In the genomic region with DNA sequence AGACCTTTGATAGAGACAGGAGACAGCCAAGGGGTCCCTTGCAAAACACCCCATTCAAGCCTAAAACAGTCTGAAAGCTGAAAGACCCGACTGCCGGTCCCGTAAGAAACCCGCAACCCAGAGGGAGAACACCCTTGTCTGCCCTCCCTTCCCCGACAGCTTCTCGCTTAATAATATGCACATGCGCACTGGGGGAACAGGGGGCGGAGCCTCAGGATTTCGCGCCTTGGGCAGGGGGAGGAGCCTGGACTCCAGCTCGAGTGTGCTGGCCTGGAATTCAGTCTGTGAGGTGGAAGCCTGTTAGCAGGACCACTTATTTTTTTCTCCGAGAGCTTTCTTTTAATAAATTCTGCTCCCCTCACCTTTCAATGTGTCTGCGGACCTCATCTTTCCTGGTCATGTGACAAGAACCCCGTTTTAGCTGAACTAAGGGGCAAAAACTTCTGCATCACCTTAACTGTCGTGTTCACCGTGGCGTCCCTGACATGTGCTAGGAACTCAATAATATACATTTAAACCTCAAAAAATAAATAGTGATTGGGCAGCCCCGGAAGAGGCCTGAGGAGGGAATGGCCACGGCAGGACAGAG, we compare ENCODE assay signal across 9 cellular contexts. TPM values are rescaled to one million over a fixed set of nuclear protein-coding genes. Genes with fewer than 3 reads are reported as not detected.
DNase-seq lines count a peak whose midpoint lies in the region; ATAC-seq and TF ChIP-seq lines count a peak whose summit lies in the region.
"Had no signal": no experiment of that assay in that cellular context is flagged by ENCODE, and none has a peak within 500 bp of the region (broad histone marks: within the 10 kb centered on the region; RNA-seq: fewer than 3 reads in every experiment).

No MANE protein-coding gene starts in this region.

- no peak overlapping the region for H2BK15ac ChIP-seq in mesendoderm (replicated peaks; ENCODE audit: low read depth)

- H4K8ac ChIP-seq in mesendoderm (ENCODE audit: low read depth, low read length): no peak overlapping the region

- H3K4me1 ChIP-seq in GM23248 (ENCODE audit: insufficient read depth) (peaks cover 13% of the 10 kb centered on the region), mesendoderm (ENCODE audit: control insufficient read depth, low read depth, low read length) (peaks cover 4% of the 10 kb centered on the region)

- in situ Hi-C loops in GM23248 (cut with MboI): no loop called here

- DNase-seq in AG09309 (ENCODE audit: low read depth) (no peak), GM23248 (peak; percentile 33), T-helper 2 cell (peak in 3 of 5 experiments; percentile 5 to 36 (median 14)), mesendoderm (peak; percentile 93), NCI-H2171 (lab: John Stamatoyannopoulos, UW) (no peak)
- peak; percentile 25 for DNase-seq in central memory CD4-positive, alpha-beta T cell
- peak; percentile 10 to 20 for DNase-seq in stimulated activated CD8-positive, alpha-beta memory T cell treated with anti-CD3 and anti-CD28 coated beads, Interleukin-7, amount 100 ng/mL, for 1 hour (ENCODE audit: low read depth in 2 of 2)
- DNase-seq: DND-41 had no signal

- no peaks in the 10 kb centered on the region for H3K79me1 ChIP-seq in mesendoderm (ENCODE audit: low read length)

- no peaks in the 10 kb centered on the region for H3K27me3 ChIP-seq in GM23248 (replicated peaks; ENCODE audit: insufficient read depth)
- H3K27me3 ChIP-seq in mesendoderm (ENCODE audit: insufficient read depth, low read length, poor library complexity): no peaks in the 10 kb centered on the region

- 67 to 69% methylated on average over 17 to 19 of the region's 19 CpGs for WGBS in GM23248 (ENCODE audit: low coverage in 1 of 2, low lambda C conversion rate in 2 of 2, missing lambda C conversion rate in 2 of 2), 2 experiments
- no CpG with 5 or more reads among the region's 19 CpGs for WGBS in mesendoderm (ENCODE audit: extremely low coverage, insufficient coverage, low lambda C conversion rate)

- no peak overlapping the region for H2AK5ac ChIP-seq in mesendoderm (ENCODE audit: low read length)

- no peaks in the 10 kb centered on the region for H4K20me1 ChIP-seq in GM23248 (ENCODE audit: insufficient read depth)

- peak overlapping the region; percentile 1 for H3K18ac ChIP-seq in mesendoderm (ENCODE audit: low read length)

- H3K27ac ChIP-seq in GM23248: no peak overlapping the region
- H3K27ac ChIP-seq in mesendoderm (ENCODE audit: low read depth, low read length): no peak overlapping the region

- no peaks in the 10 kb centered on the region for H3K9me3 ChIP-seq in GM23248 (ENCODE audit: low read depth)

- H4K5ac ChIP-seq in mesendoderm (ENCODE audit: low read length): no peak overlapping the region

- H3F3A ChIP-seq in GM23248 (ENCODE audit: insufficient read depth): 0 out of 2 replicates have a peak, but pooled peaks cover 6% of the 10 kb centered on the region

- ATAC-seq in GM19324 (IDR thresholded peaks at IDR 0.05; ENCODE audit: low FRiP score, unreplicated experiment): no peak

- H3K9ac ChIP-seq in GM23248 (no peak overlapping the region), mesendoderm (ENCODE audit: low read length) (peak overlapping the region; percentile 85)

- H3K23ac ChIP-seq in mesendoderm (ENCODE audit: low read length): no peak overlapping the region

- H3K4me2 ChIP-seq in GM23248 (ENCODE audit: unreplicated experiment) (no peak overlapping the region), mesendoderm (ENCODE audit: low read length) (peak overlapping the region; percentile 85)

- 0 out of 2 replicates have a peak overlapping the region, but pooled peaks have one; percentile 0 for H2AFZ ChIP-seq in GM23248

- H2BK120ac ChIP-seq in mesendoderm (ENCODE audit: low read depth, low read length): no peak overlapping the region

- peak overlapping the region; percentile 4; the same call in 1 of the 2 replicates for H3K4me3 ChIP-seq in AG09309 (ENCODE audit: control insufficient read depth, low read depth, low read length)
- no peak overlapping the region for H3K4me3 ChIP-seq in GM23248
- H3K4me3 ChIP-seq in mesendoderm (ENCODE audit: low read length): peak overlapping the region; percentile 43

- no peak overlapping the region for H3K4ac ChIP-seq in mesendoderm (ENCODE audit: low read depth, low read length)

- H3K9me2 ChIP-seq in GM23248 (ENCODE audit: insufficient read depth): no peaks in the 10 kb centered on the region

- H3K79me2 ChIP-seq in GM23248 (ENCODE audit: insufficient read depth) (no peaks in the 10 kb centered on the region), mesendoderm (ENCODE audit: control insufficient read depth, insufficient read depth, low read length) (no peaks in the 10 kb centered on the region)

- TF ChIP-seq CTCF in AG09309 (IDR thresholded peaks at IDR 0.05; ENCODE audit: control insufficient read depth, insufficient read depth, low read depth, low read length, missing control alignments): no peak

- H2BK5ac ChIP-seq in mesendoderm (ENCODE audit: low read length): peak overlapping the region; percentile 39

- no peaks in the 10 kb centered on the region for H3K36me3 ChIP-seq in GM23248 (ENCODE audit: low read depth)
- no peaks in the 10 kb centered on the region for H3K36me3 ChIP-seq in mesendoderm (ENCODE audit: control insufficient read depth, insufficient read depth, low read length)

- H3K56ac ChIP-seq in mesendoderm (ENCODE audit: low read length): peak overlapping the region; percentile 70

RNA-seq across cellular contexts. Expression of a gene that starts 17.0 kb away (rescaled TPM):
- total RNA-seq in GM23248 (2014; rRNA removed; shearing (Covaris generic)): 2.8 and 6.8 TPM in 2 replicates
- 2.0 and 2.5 TPM in 2 replicates for polyA plus RNA-seq in GM23248 (2016; fragmentation: Nextera tagmentation; extraction: Ambion mirVana)
- 0.14 TPM for polyA plus RNA-seq in mesendoderm (2013, experiment 1 of 2)
- 0.13 TPM for polyA plus RNA-seq in mesendoderm (2013, experiment 2 of 2)

Comparison
In these comparisons a context has a peak if more than half of its experiments do, and no peak if none do; other contexts are left out.
1. DNase-seq: peak in GM23248 (single experiment), T-helper 2 cell (3 of 5), central memory CD4-positive, alpha-beta T cell (single experiment), mesendoderm (single experiment) and stimulated activated CD8-positive, alpha-beta memory T cell treated with anti-CD3 and anti-CD28 coated beads, Interleukin-7, amount 100 ng/mL, for 1 hour (2 of 2); none in AG09309 (single experiment) and NCI-H2171 (single experiment).